ENCODE assay signal across 5 cellular contexts in genomic region chr1:23002218-23002617, GRCh38. TPM values are rescaled to one million over a fixed set of nuclear protein-coding genes. Genes with fewer than 3 reads are reported as not detected.
"Had no signal": no experiment of that assay in that cellular context is flagged by ENCODE, and none has a peak within 500 bp of the region (broad histone marks: within the 10 kb centered on the region; RNA-seq: fewer than 3 reads in every experiment).

No MANE protein-coding gene starts in this region.

RNA-seq across cellular contexts. Expression of gene TEX46, which starts 13.4 kb away (rescaled TPM):
- total RNA-seq: HepG2, HT-29, HT1080, IMR-90 had no signal
- polyA plus RNA-seq: HepG2, IgD-negative memory B cell, IMR-90 had no signal

RNA-seq across cellular contexts. Expression of gene LACTBL1, which starts 29.6 kb away (rescaled TPM):
- total RNA-seq: HT-29, HT1080, IMR-90 had no signal
- polyA plus RNA-seq: IgD-negative memory B cell, IMR-90 had no signal
